Comparison of ENCODE assay signal across 1 cellular context in genomic region chr10:125094111-125094705, GRCh38.
TF ChIP-seq lines count a peak whose summit lies in the region.

No MANE protein-coding gene starts in this region.

TF ChIP-seq in GM23338, 12 proteins besides CTCF, POLR2A, EP300 and RAD21 (continued from another document):
- no peak for TF ChIP-seq ETS1 (IDR thresholded peaks at IDR 0.05)
- TF ChIP-seq ZNF114 (CRISPR knock-in tag; IDR thresholded peaks at IDR 0.05): no peak
- TF ChIP-seq ZNF462 (CRISPR knock-in tag; IDR thresholded peaks at IDR 0.05): no peak
- no peak for TF ChIP-seq JUNB (IDR thresholded peaks at IDR 0.05; ENCODE audit: unreplicated experiment)
